23 cellular contexts compared by ENCODE assay signal in genomic region chr1:239123243-239123642, GRCh38.
DNase-seq lines count a peak whose midpoint lies in the region; ATAC-seq, FAIRE-seq and TF ChIP-seq lines count a peak whose summit lies in the region.
"Had no signal": no experiment of that assay in that cellular context is flagged by ENCODE, and none has a peak within 500 bp of the region (broad histone marks: within the 10 kb centered on the region; RNA-seq: fewer than 3 reads in every experiment).

No MANE protein-coding gene starts in this region.

- H3K9ac ChIP-seq in mammary epithelial cell (ENCODE audit: insufficient read depth, low read length) (no peak overlapping the region), H1 (replicated peaks in 1 of 4; ENCODE audit: extremely low read depth in 1 of 4, low read depth in 3 of 4, low read length in 3 of 4) (no peak overlapping the region)
- H3K9ac ChIP-seq: GM23248 had no signal

- no peaks in the 10 kb centered on the region for H3K27me3 ChIP-seq in mammary epithelial cell (ENCODE audit: insufficient read depth, low read length)
- no peaks in the 10 kb centered on the region for H3K27me3 ChIP-seq in H1 (replicated peaks in 1 of 4; ENCODE audit: control insufficient read depth in 3 of 4, extremely low read depth in 1 of 4, insufficient read depth in 3 of 4, low read length in 3 of 4)
- no peaks in the 10 kb centered on the region for H3K27me3 ChIP-seq in small intestine (ENCODE audit: control insufficient read depth in 2 of 2, insufficient read depth in 2 of 2, low read length in 2 of 2)
- H3K27me3 ChIP-seq: BE2C, SJSA1 had no signal

- BruUV-seq in mammary epithelial cell (replicated peaks; lab: Mats Ljungman, UMichigan): no TSS peak

- no peak for TF ChIP-seq EP300 in H1 (IDR thresholded peaks at IDR 0.05; ENCODE audit: borderline replicate concordance in 1 of 2, low read depth in 2 of 2, low read length in 2 of 2)

- H3K4me3 ChIP-seq in mammary epithelial cell (replicated peaks in 1 of 3; ENCODE audit: insufficient read depth in 1 of 3, low read depth in 2 of 3, low read length in 3 of 3) (no peak overlapping the region), NB4 (ENCODE audit: low read depth, low read length) (no peak overlapping the region), H1 (ENCODE audit: extremely low read depth in 1 of 4, insufficient read depth in 2 of 4, low read depth in 3 of 4, low read length in 4 of 4) (no peak overlapping the region), small intestine (ENCODE audit: low read depth in 1 of 2, low read length in 2 of 2) (no peak overlapping the region)
- H3K4me3 ChIP-seq: GM23248, SJSA1 had no signal

- H3K14ac ChIP-seq in H1 (ENCODE audit: insufficient read length): no peak overlapping the region

- no peaks in the 10 kb centered on the region for H3K23me2 ChIP-seq in H1 (ENCODE audit: low read depth, low read length)

- no peak overlapping the region for H3K27ac Mint-ChIP-seq in endothelial cell (ENCODE audit: unreplicated experiment)
- H3K27ac Mint-ChIP-seq in activated naive CD4-positive, alpha-beta T cell treated with anti-CD3 and anti-CD28 coated beads, Interleukin-2, amount 50 U/mL, for 72 hours: no peak overlapping the region
- H3K27ac Mint-ChIP-seq: CD4-positive, CD25-positive, alpha-beta regulatory T cell had no signal

- no peak overlapping the region for H3K56ac ChIP-seq in H1 (replicated peaks; ENCODE audit: insufficient read length, low read depth, low read length)

- intact Hi-C loops in mammary epithelial cell (cut with micrococcal nuclease): no loop called here

- CTCF ChIA-PET in mammary epithelial cell (lab: Charles Lee; ENCODE audit: low non-redundant PET): no interaction called here
- CTCF ChIA-PET in H1 (lab: Charles Lee; ENCODE audit: partially characterized antibody): no interaction called here

- no peaks in the 10 kb centered on the region for H3K4me1 ChIP-seq in mammary epithelial cell (ENCODE audit: insufficient read depth, low read length)
- H3K4me1 ChIP-seq in H1 (replicated peaks in 1 of 4; ENCODE audit: control insufficient read depth in 3 of 4, insufficient read depth in 4 of 4, low read length in 3 of 4): peaks cover 3 to 10% (median 6%) of the 10 kb centered on the region in 4 experiments; a peak in 5 of 7 replicates
- no peaks in the 10 kb centered on the region for H3K4me1 ChIP-seq in small intestine (ENCODE audit: control insufficient read depth in 2 of 2, insufficient read depth in 1 of 2, low read depth in 1 of 2, low read length in 1 of 2)
- H3K4me1 ChIP-seq: SJSA1 had no signal

- no peak overlapping the region for H2AK5ac ChIP-seq in H1 (ENCODE audit: low read depth, low read length)

- no peak overlapping the region for H3K4me2 ChIP-seq in mammary epithelial cell (ENCODE audit: insufficient read depth, low read depth, low read length)
- H3K4me2 ChIP-seq in H1 (ENCODE audit: insufficient read depth in 1 of 2, low read depth in 2 of 2, low read length in 2 of 2): no peak overlapping the region

- no peak overlapping the region for H4K8ac ChIP-seq in H1 (ENCODE audit: extremely low read depth, insufficient read depth, low read length)

- H4K20me1 ChIP-seq in mammary epithelial cell (ENCODE audit: insufficient read depth, low read length) (peaks cover 3% of the 10 kb centered on the region), H1 (replicated peaks in 1 of 2; ENCODE audit: control insufficient read depth in 1 of 2, insufficient read depth in 2 of 2, low read length in 2 of 2) (no peaks in the 10 kb centered on the region)

- H3K4ac ChIP-seq in H1 (replicated peaks; ENCODE audit: insufficient read length, low read depth, low read length): no peak overlapping the region

- no peak overlapping the region for H3K4me3 Mint-ChIP-seq in endothelial cell (ENCODE audit: unreplicated experiment)
- H3K4me3 Mint-ChIP-seq: CD4-positive, CD25-positive, alpha-beta regulatory T cell had no signal

- TF ChIP-seq CTCF in mammary epithelial cell (conservative IDR thresholded peaks at IDR 0.05 in 1 of 2, IDR thresholded peaks at IDR 0.05 in 1 of 2; ENCODE audit: extremely low read depth in 1 of 2, insufficient read depth in 1 of 2, low read depth in 1 of 2, low read length in 2 of 2): no peak
- no peak for TF ChIP-seq CTCF in NB4 (IDR thresholded peaks at IDR 0.05; ENCODE audit: low read depth, low read length)
- no peak for TF ChIP-seq CTCF in H1 (IDR thresholded peaks at IDR 0.05; ENCODE audit: control extremely low read depth in 1 of 3, insufficient read depth in 1 of 3, low read depth in 1 of 3, low read length in 3 of 3)
- no peak for TF ChIP-seq CTCF in endothelial cell (IDR thresholded peaks at IDR 0.05; ENCODE audit: unreplicated experiment)

- dilution Hi-C loops in mammary epithelial cell (cut with HindIII; ENCODE audit: low sequenced_read_pairs): no loop called here

- TF ChIP-seq RAD21 in H1 (IDR thresholded peaks at IDR 0.05 in 1 of 2, conservative IDR thresholded peaks at IDR 0.05 in 1 of 2; ENCODE audit: low read depth in 2 of 2, low read length in 2 of 2): no peak

- no peak overlapping the region for H2AFZ ChIP-seq in mammary epithelial cell (ENCODE audit: low read depth, low read length)
- H2AFZ ChIP-seq in H1 (ENCODE audit: low read length): peak overlapping the region; percentile 35; the same call in 1 of the 2 replicates
- H2AFZ ChIP-seq: GM23248 had no signal

- H2BK5ac ChIP-seq in H1 (ENCODE audit: low read depth, low read length): peak overlapping the region; percentile 68; the same call in 1 of the 2 replicates

- no peaks in the 10 kb centered on the region for H3K79me1 ChIP-seq in H1 (ENCODE audit: low read depth, low read length)

- FAIRE-seq in H1 (lab: Jason Lieb, UNC) (no peak), small intestine (lab: Jason Lieb, UNC) (no peak)
- FAIRE-seq: GM12891, GM19239 had no signal

- in situ Hi-C loops in T47D (cut with HindIII; ENCODE audit: low pct_unique_long_range_greater_than_20kb, low sequenced_read_pairs) (no loop called here), mammary epithelial cell (cut with MboI; ENCODE audit: low sequenced_read_pairs in 2 of 2) (no loop called here)

- H3K4me1 Mint-ChIP-seq in endothelial cell (ENCODE audit: unreplicated experiment): peaks cover 8% of the 10 kb centered on the region
- H3K4me1 Mint-ChIP-seq: CD4-positive, CD25-positive, alpha-beta regulatory T cell had no signal

- no peaks in the 10 kb centered on the region for H3K9me3 Mint-ChIP-seq in endothelial cell (ENCODE audit: unreplicated experiment)
- H3K9me3 Mint-ChIP-seq in activated naive CD4-positive, alpha-beta T cell treated with anti-CD3 and anti-CD28 coated beads, Interleukin-2, amount 50 U/mL, for 72 hours: peaks cover 3 to 4% of the 10 kb centered on the region in 2 donors

- no peak overlapping the region for H3K23ac ChIP-seq in H1 (ENCODE audit: insufficient read length)

- no peaks in the 10 kb centered on the region for H3K36me3 ChIP-seq in mammary epithelial cell (ENCODE audit: insufficient read depth, low read length)
- H3K36me3 ChIP-seq in H1 (ENCODE audit: control insufficient read depth in 2 of 4, insufficient read depth in 4 of 4, low read length in 3 of 4): no peaks in the 10 kb centered on the region
- no peaks in the 10 kb centered on the region for H3K36me3 ChIP-seq in small intestine (ENCODE audit: control insufficient read depth in 2 of 2, insufficient read depth in 2 of 2, low read length in 2 of 2)
- H3K36me3 ChIP-seq: BE2C, SJSA1 had no signal

- 75% methylated on average over 4 of the region's 4 CpGs for WGBS in mammary epithelial cell (ENCODE audit: low coverage, missing lambda C conversion rate)
- WGBS in H1 (ENCODE audit: extremely low coverage in 1 of 2, insufficient coverage in 1 of 2, insufficient read length in 1 of 2, insufficient replicate concordance in 2 of 2, low coverage in 1 of 2, low lambda C conversion rate in 2 of 2, missing lambda C conversion rate in 1 of 2), 2 experiments: 86% methylated on average over 4 of the region's 4 CpGs; no CpG with 5 or more reads in 1 of the 2 experiments
- WGBS in small intestine, 3 donors: 11 to 52% (median 33%) methylated on average over 4 of the region's 4 CpGs

- no peak overlapping the region for H4K5ac ChIP-seq in H1 (ENCODE audit: insufficient read length, low read depth, low read length)

- H2BK15ac ChIP-seq in H1 (ENCODE audit: low read length): no peak overlapping the region

- no peaks in the 10 kb centered on the region for H3K36me3 Mint-ChIP-seq in endothelial cell (ENCODE audit: low read depth, unreplicated experiment)
- no peaks in the 10 kb centered on the region for H3K36me3 Mint-ChIP-seq in activated naive CD4-positive, alpha-beta T cell treated with anti-CD3 and anti-CD28 coated beads, Interleukin-2, amount 50 U/mL, for 72 hours
- H3K36me3 Mint-ChIP-seq: CD4-positive, CD25-positive, alpha-beta regulatory T cell had no signal

- H3K27ac ChIP-seq in mammary epithelial cell (ENCODE audit: insufficient read depth, low read depth, low read length): no peak overlapping the region
- H3K27ac ChIP-seq in H1 (ENCODE audit: low read depth, low read length): no peak overlapping the region
- no peak overlapping the region for H3K27ac ChIP-seq in small intestine (ENCODE audit: low read depth in 1 of 2, low read length in 1 of 2)
- H3K27ac ChIP-seq: GM23248, SJSA1 had no signal

- TF ChIP-seq POLR2A in NB4 (IDR thresholded peaks at IDR 0.05; ENCODE audit: extremely low read depth, insufficient read length) (no peak), H1 (IDR thresholded peaks at IDR 0.05; ENCODE audit: control extremely low read depth in 1 of 2, low read depth in 2 of 2, low read length in 2 of 2) (no peak)

- peak overlapping the region; percentile 69; the same call in 1 of the 2 replicates for H2BK12ac ChIP-seq in H1 (ENCODE audit: low read depth, low read length)

- H3K18ac ChIP-seq in H1 (ENCODE audit: extremely low read depth, low read length): peak overlapping the region; percentile 19; the same call in 1 of the 2 replicates

- H3K79me2 ChIP-seq in mammary epithelial cell (ENCODE audit: insufficient read depth, low read length) (no peaks in the 10 kb centered on the region), H1 (ENCODE audit: control insufficient read depth in 1 of 2, insufficient read depth in 2 of 2, low read length in 2 of 2) (no peaks in the 10 kb centered on the region)

- peaks cover 2% of the 10 kb centered on the region for H3K9me3 ChIP-seq in mammary epithelial cell (replicated peaks; ENCODE audit: insufficient read depth, low read length)
- no peaks in the 10 kb centered on the region for H3K9me3 ChIP-seq in H1 (ENCODE audit: insufficient read depth in 2 of 2, low read depth in 1 of 2, low read length in 1 of 2)
- no peaks in the 10 kb centered on the region for H3K9me3 ChIP-seq in small intestine (ENCODE audit: control insufficient read depth, low read depth)
- H3K9me3 ChIP-seq: BE2C had no signal

- no peak overlapping the region for H4K91ac ChIP-seq in H1 (replicated peaks; ENCODE audit: insufficient read length, low read length)

- ATAC-seq in GM19324 (IDR thresholded peaks at IDR 0.05; ENCODE audit: low FRiP score, unreplicated experiment): no peak
- no peak for ATAC-seq in activated naive CD4-positive, alpha-beta T cell treated with anti-CD3 and anti-CD28 coated beads, Interleukin-2, amount 50 U/mL, for 72 hours
- ATAC-seq: Panc1 had no signal

- H2BK120ac ChIP-seq in H1 (replicated peaks; ENCODE audit: low read depth, low read length): no peak overlapping the region

- H3K27me3 Mint-ChIP-seq in endothelial cell (ENCODE audit: unreplicated experiment): no peaks in the 10 kb centered on the region
- H3K27me3 Mint-ChIP-seq: CD4-positive, CD25-positive, alpha-beta regulatory T cell had no signal

- peak overlapping the region; percentile 53 for H2BK20ac ChIP-seq in H1 (ENCODE audit: low read length)

- peak; percentile 7 to 30 for DNase-seq in T47D (ENCODE audit: low read depth in 1 of 2, low spot score in 1 of 2)
- no peak for DNase-seq in mammary epithelial cell
- DNase-seq in NB4 (ENCODE audit: low read depth): peak; percentile 38
- no peak for DNase-seq in H1 (ENCODE audit: low read depth in 1 of 2, low spot score in 2 of 2)
- peak; percentile 48 for DNase-seq in small intestine
- no peak for DNase-seq in endothelial cell (ENCODE audit: low spot score)
- DNase-seq in activated naive CD4-positive, alpha-beta T cell treated with anti-CD3 and anti-CD28 coated beads, Interleukin-2, amount 50 U/mL, for 72 hours (ENCODE audit: low spot score in 2 of 2): no peak
- DNase-seq: BE2C; CD4-positive, CD25-positive, alpha-beta regulatory T cell; COR-L47; GM23248; MM.1S; NCI-H1417; NCI-H187; NCI-H226; NCI-H524; NCI-H82; SW 1271 had no signal

- POLR2A ChIA-PET in H1 (lab: Charles Lee; ENCODE audit: partially characterized antibody): interaction anchor here (1.8 kb wide), 1 partner anchor 17 kb away, joined by 4 read pairs; no protein-coding TSS in a partner anchor

Comparison
In these comparisons a context has a peak if more than half of its experiments do, and no peak if none do; other contexts are left out.
1. DNase-seq: peak in T47D (2 of 2), NB4 (single experiment) and small intestine (single experiment); none in mammary epithelial cell (single experiment), H1 (0 of 2), endothelial cell (single experiment) and activated naive CD4-positive, alpha-beta T cell treated with anti-CD3 and anti-CD28 coated beads, Interleukin-2, amount 50 U/mL, for 72 hours (0 of 2).